Comparison of ENCODE assay signal across 16 cellular contexts in genomic region chr12:16437281-16437816, GRCh38.
DNase-seq lines count a peak whose midpoint lies in the region; ATAC-seq and TF ChIP-seq lines count a peak whose summit lies in the region.
"Had no signal": no experiment of that assay in that cellular context is flagged by ENCODE, and none has a peak within 500 bp of the region (broad histone marks: within the 10 kb centered on the region; RNA-seq: fewer than 3 reads in every experiment).

No MANE protein-coding gene starts in this region.

- H3K9me3 ChIP-seq in lower lobe of right lung (no peaks in the 10 kb centered on the region), upper lobe of right lung (no peaks in the 10 kb centered on the region)
- H3K9me3 ChIP-seq: BLaER1 had no signal

- TF ChIP-seq CTCF in epithelial cell of proximal tubule (conservative IDR thresholded peaks at IDR 0.05; ENCODE audit: low read depth, low read length), result no peak
- TF ChIP-seq CTCF in lower lobe of right lung (IDR thresholded peaks at IDR 0.05), result no peak
- TF ChIP-seq CTCF in upper lobe of right lung (IDR thresholded peaks at IDR 0.05), result no peak

- H3K27me3 ChIP-seq in lower lobe of right lung (ENCODE audit: low read depth) (no peaks in the 10 kb centered on the region), upper lobe of right lung (no peaks in the 10 kb centered on the region)
- H3K27me3 ChIP-seq: BLaER1 had no signal

- no peaks in the 10 kb centered on the region for H3K4me1 ChIP-seq in lower lobe of right lung
- H3K4me1 ChIP-seq in upper lobe of right lung, result no peaks in the 10 kb centered on the region
- H3K4me1 ChIP-seq: BLaER1 had no signal

- H3K4me3 ChIP-seq in epithelial cell of proximal tubule (ENCODE audit: low read depth, low read length) (no peak overlapping the region), lower lobe of right lung (no peak overlapping the region), upper lobe of right lung (no peak overlapping the region)
- H3K4me3 ChIP-seq: BLaER1, GM23248 had no signal

- ATAC-seq in lower lobe of right lung (peak; percentile 24 to 74), upper lobe of right lung (peak; percentile 80), HG03342 (IDR thresholded peaks at IDR 0.05; ENCODE audit: unreplicated experiment) (no peak)
- ATAC-seq: HCT116 had no signal

- no peaks in the 10 kb centered on the region for H3K36me3 ChIP-seq in lower lobe of right lung
- no peaks in the 10 kb centered on the region for H3K36me3 ChIP-seq in upper lobe of right lung
- H3K36me3 ChIP-seq: BLaER1 had no signal

- intact Hi-C loops in lower lobe of right lung (cut with DNase I), result no loop called here
- intact Hi-C loops in upper lobe of right lung (cut with DNase I), result no loop called here

- H3K27ac ChIP-seq in lower lobe of right lung (no peak overlapping the region), upper lobe of right lung (no peak overlapping the region)
- H3K27ac ChIP-seq: BLaER1, GM23248, RWPE1 had no signal

- DNase-seq in NCI-H510A treated with DMSO at 0.1 percent for 48 hours (lab: John Stamatoyannopoulos, UW) (peak; percentile 12), NCI-H510A (lab: John Stamatoyannopoulos, UW) (no peak), epithelial cell of proximal tubule (ENCODE audit: low read depth) (peak; percentile 31), lower lobe of right lung (no peak), upper lobe of right lung (no peak), activated gamma-delta T cell treated with Interleukin-2 at 50 U/mL for 16 hours (no peak)
- DNase-seq in activated CD4-positive, CD25-positive, alpha-beta regulatory T cell (lab: John Stamatoyannopoulos, UW), result no peak
- DNase-seq: CD8-positive, alpha-beta memory T cell; DMS79 treated with DMSO at 0.1 percent for 48 hours; GM23248; NCI-H1105; NCI-H2081 had no signal

Comparison
In these comparisons a context has a peak if more than half of its experiments do, and no peak if none do; other contexts are left out.
1. DNase-seq: peak in NCI-H510A treated with DMSO at 0.1 percent for 48 hours (single experiment) and epithelial cell of proximal tubule (single experiment); none in NCI-H510A (single experiment), lower lobe of right lung (single experiment), upper lobe of right lung (single experiment), activated CD4-positive, CD25-positive, alpha-beta regulatory T cell (0 of 4) and activated gamma-delta T cell treated with Interleukin-2 at 50 U/mL for 16 hours (single experiment).